ENCODE assay signal across 18 cellular contexts in genomic region chr19:32130241-32130753, GRCh38.
DNase-seq lines count a peak whose midpoint lies in the region; ATAC-seq and TF ChIP-seq lines count a peak whose summit lies in the region.
"Had no signal": no experiment of that assay in that cellular context is flagged by ENCODE, and none has a peak within 500 bp of the region (broad histone marks: within the 10 kb centered on the region; RNA-seq: fewer than 3 reads in every experiment).

No MANE protein-coding gene starts in this region.

- intact Hi-C loops in activated CD4-positive, alpha-beta T cell treated with anti-CD3 and anti-CD28 coated beads, Interleukin-2, amount 10 ng/mL, durations not matched to agents 24 days and 14 days (cut with micrococcal nuclease) = no loop called here
- intact Hi-C loops in transverse colon (cut with DNase I; ENCODE audit: low total_unique reads) = no loop called here

- no peaks in the 10 kb centered on the region for H3K27me3 ChIP-seq in transverse colon
- H3K27me3 ChIP-seq: BLaER1 treated with 17β-estradiol and CSF1 and Interleukin-3, amounts not matched to agents 10 nM and 100 nM had no signal

- H3K36me3 ChIP-seq in transverse colon = no peaks in the 10 kb centered on the region
- H3K36me3 ChIP-seq: BLaER1 treated with 17β-estradiol and CSF1 and Interleukin-3, amounts not matched to agents 10 nM and 100 nM had no signal

- no peak overlapping the region for H3K4me3 ChIP-seq in transverse colon
- H3K4me3 ChIP-seq: BLaER1 treated with 17β-estradiol and CSF1 and Interleukin-3, amounts not matched to agents 10 nM and 100 nM; GM12878; GM23248 had no signal

- WGBS in transverse colon (ENCODE audit: low coverage in 1 of 2), 2 donors = 29 to 34% methylated on average over 1 to 6 of the region's 6 CpGs

- H3K4me1 ChIP-seq in transverse colon = no peaks in the 10 kb centered on the region

- DNase-seq in activated CD4-positive, alpha-beta T cell treated with anti-CD3 and anti-CD28 coated beads, Interleukin-2, amount 10 ng/mL, durations not matched to agents 24 days and 14 days = peak; percentile 35
- no peak for DNase-seq in activated CD4-positive, alpha-beta T cell treated with anti-CD3 and anti-CD28 coated beads for 48 hours
- DNase-seq in mesothelial cell of epicardium (ENCODE audit: low spot score in 2 of 2, unreplicated experiment in 2 of 2) (no peak), transverse colon (no peak), superior temporal gyrus (ENCODE audit: extremely low spot score) (no peak), T-helper 1 cell (no peak)
- DNase-seq: 8988T; AML-193; Calu3; CD4-positive, alpha-beta T cell; DMS 273 treated with DMSO at 0.1 percent for 48 hours; DMS79; GM23248; H7 had no signal

- no peaks in the 10 kb centered on the region for H3K36me3 Mint-ChIP-seq in activated CD4-positive, alpha-beta T cell treated with anti-CD3 and anti-CD28 coated beads, Interleukin-2, amount 10 ng/mL, durations not matched to agents 24 days and 14 days (ENCODE audit: low read depth)
- H3K36me3 Mint-ChIP-seq in mesothelial cell of epicardium = no peaks in the 10 kb centered on the region

- no peaks in the 10 kb centered on the region for H3K4me1 Mint-ChIP-seq in activated CD4-positive, alpha-beta T cell treated with anti-CD3 and anti-CD28 coated beads, Interleukin-2, amount 10 ng/mL, durations not matched to agents 24 days and 14 days
- H3K4me1 Mint-ChIP-seq in mesothelial cell of epicardium = peaks cover 17% of the 10 kb centered on the region

- TF ChIP-seq CTCF in mesothelial cell of epicardium (IDR thresholded peaks at IDR 0.05; ENCODE audit: unreplicated experiment) = no peak
- no peak for TF ChIP-seq CTCF in transverse colon (IDR thresholded peaks at IDR 0.05)

- in situ Hi-C loops in transverse colon (cut with MboI; ENCODE audit: low pct_ligation_motif_present in 1 of 4, low pct_unique_long_range_greater_than_20kb in 1 of 4, low sequenced_read_pairs in 3 of 4) = no loop called here

- H3K4me3 Mint-ChIP-seq in activated CD4-positive, alpha-beta T cell treated with anti-CD3 and anti-CD28 coated beads, Interleukin-2, amount 10 ng/mL, durations not matched to agents 24 days and 14 days = no peak overlapping the region
- no peak overlapping the region for H3K4me3 Mint-ChIP-seq in mesothelial cell of epicardium
- H3K4me3 Mint-ChIP-seq: CD4-positive, alpha-beta T cell had no signal

- no peaks in the 10 kb centered on the region for H3K9me3 Mint-ChIP-seq in activated CD4-positive, alpha-beta T cell treated with anti-CD3 and anti-CD28 coated beads, Interleukin-2, amount 10 ng/mL, durations not matched to agents 24 days and 14 days
- no peaks in the 10 kb centered on the region for H3K9me3 Mint-ChIP-seq in mesothelial cell of epicardium
- H3K9me3 Mint-ChIP-seq: CD4-positive, alpha-beta T cell had no signal

- ATAC-seq in GM21526 (IDR thresholded peaks at IDR 0.05; ENCODE audit: low FRiP score, unreplicated experiment) = no peak
- ATAC-seq: GM12878 had no signal

- no peak for TF ChIP-seq POLR2A in transverse colon (IDR thresholded peaks at IDR 0.05)

- H3K27me3 Mint-ChIP-seq in activated CD4-positive, alpha-beta T cell treated with anti-CD3 and anti-CD28 coated beads, Interleukin-2, amount 10 ng/mL, durations not matched to agents 24 days and 14 days = no peaks in the 10 kb centered on the region
- H3K27me3 Mint-ChIP-seq in mesothelial cell of epicardium (ENCODE audit: low read depth) = peaks cover 3% of the 10 kb centered on the region

- TF ChIP-seq EP300 in transverse colon (IDR thresholded peaks at IDR 0.05; ENCODE audit: low read depth) = peak; percentile 34

- H3K27ac ChIP-seq in transverse colon = peak overlapping the region in 1 of 4 donors; percentile 55
- H3K27ac ChIP-seq: BLaER1 treated with 17β-estradiol and CSF1 and Interleukin-3, amounts not matched to agents 10 nM and 100 nM; GM23248; HL-60 had no signal

- no peak overlapping the region for H3K27ac Mint-ChIP-seq in activated CD4-positive, alpha-beta T cell treated with anti-CD3 and anti-CD28 coated beads, Interleukin-2, amount 10 ng/mL, durations not matched to agents 24 days and 14 days
- H3K27ac Mint-ChIP-seq in mesothelial cell of epicardium = peak overlapping the region; percentile 88
- H3K27ac Mint-ChIP-seq: CD4-positive, alpha-beta T cell had no signal

- no peaks in the 10 kb centered on the region for H3K9me3 ChIP-seq in transverse colon
